9 cellular contexts compared by ENCODE assay signal in the genomic region with DNA sequence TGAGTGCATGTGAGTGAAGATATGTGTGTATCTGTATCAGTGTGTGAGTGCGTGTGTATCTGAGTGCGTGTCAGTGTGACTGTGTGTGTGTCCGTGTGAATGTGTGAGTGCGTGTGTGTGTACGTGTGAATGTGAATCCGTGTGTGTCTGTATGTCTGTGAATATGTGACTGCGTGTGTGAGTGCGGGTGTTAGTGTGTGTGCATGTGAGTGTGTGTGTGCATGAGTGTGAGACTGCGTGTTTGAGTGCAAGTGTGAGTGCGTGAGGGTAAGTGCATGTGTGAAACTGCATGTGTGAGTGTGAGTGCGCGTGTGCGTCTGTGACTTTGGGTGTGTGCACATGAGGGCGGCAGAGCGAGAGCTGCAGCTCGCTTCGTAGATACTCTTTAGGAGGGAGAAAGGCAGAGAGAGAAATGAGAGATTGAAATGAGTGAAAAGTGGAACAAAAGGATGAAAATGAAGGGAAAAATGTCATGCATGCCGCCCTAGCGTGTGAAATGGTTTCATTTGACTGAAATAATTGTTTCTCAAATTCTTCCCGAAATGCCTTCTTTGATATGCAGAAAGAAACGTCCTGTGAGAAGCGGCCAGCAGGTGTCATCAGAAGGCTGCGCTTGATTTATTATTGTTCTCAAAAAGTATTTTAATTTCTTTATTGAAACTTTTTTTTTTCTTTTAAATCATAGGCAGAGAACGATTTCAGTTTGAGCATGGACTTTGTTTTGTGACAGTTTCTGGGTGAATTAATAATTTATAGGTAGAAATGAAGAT. TPM values are rescaled to one million over a fixed set of nuclear protein-coding genes. Genes with fewer than 3 reads are reported as not detected.
DNase-seq lines count a peak whose midpoint lies in the region; ATAC-seq and TF ChIP-seq lines count a peak whose summit lies in the region.
"Had no signal": no experiment of that assay in that cellular context is flagged by ENCODE, and none has a peak within 500 bp of the region (broad histone marks: within the 10 kb centered on the region; RNA-seq: fewer than 3 reads in every experiment).

No MANE protein-coding gene starts in this region.

- intact Hi-C loops in MCF 10A (cut with micrococcal nuclease), result no loop called here

- no peaks in the 10 kb centered on the region for H3K4me1 Mint-ChIP-seq in MCF 10A (ENCODE audit: insufficient read depth, unreplicated experiment)
- peaks cover 4 to 22% (median 12%) of the 10 kb centered on the region in 4 donors for H3K4me1 Mint-ChIP-seq in naive thymus-derived CD8-positive, alpha-beta T cell

- DNase-seq in NCI-H1417 (lab: John Stamatoyannopoulos, UW), result peak in 2 of 3 experiments; percentile 4 to 53
- DNase-seq in NCI-H1417 treated with DMSO at 0.1 percent for 48 hours (lab: John Stamatoyannopoulos, UW), result no peak
- DNase-seq in MCF 10A (ENCODE audit: unreplicated experiment), result peak; percentile 10
- DNase-seq in naive thymus-derived CD8-positive, alpha-beta T cell, result peak in 9 of 10 donors; percentile 6 to 68 (median 46)
- no peak for DNase-seq in mesenteric fat pad (ENCODE audit: low spot score)
- DNase-seq: activated CD4-positive, CD25-positive, alpha-beta regulatory T cell treated with anti-CD3 and anti-CD28 coated beads, Interleukin-2, amount 50 U/mL, for 72 hours had no signal

- H3K27ac ChIP-seq in HUES6 (ENCODE audit: low read depth, low read length), result no peak overlapping the region

- H3K27me3 Mint-ChIP-seq in MCF 10A (ENCODE audit: insufficient read depth, unreplicated experiment), result no peaks in the 10 kb centered on the region
- no peaks in the 10 kb centered on the region for H3K27me3 Mint-ChIP-seq in naive thymus-derived CD8-positive, alpha-beta T cell

- POLR2A ChIA-PET in MCF 10A (lab: Yijun Ruan, JAX), result interaction anchor here (0.7 kb wide), 1 partner anchor 418 kb away, joined by 3 read pairs; no protein-coding TSS in a partner anchor
- POLR2A ChIA-PET in naive thymus-derived CD8-positive, alpha-beta T cell (lab: Charles Lee), result interaction anchor here (1.2 to 1.9 kb wide), 3 partner anchors 25 to 450 kb away, joined by 3 to 8 read pairs (median 5); a partner anchor contains a TSS

- H3K4me3 ChIP-seq in HUES6 (ENCODE audit: low read depth, low read length), result 0 out of 2 replicates have a peak overlapping the region, but pooled peaks have one; percentile 1

- peak; percentile 36 to 46 for ATAC-seq in naive thymus-derived CD8-positive, alpha-beta T cell
- ATAC-seq in GM18873 (IDR thresholded peaks at IDR 0.05; ENCODE audit: low FRiP score, unreplicated experiment) (no peak), HG02588 (IDR thresholded peaks at IDR 0.05; ENCODE audit: unreplicated experiment) (no peak)

- no peaks in the 10 kb centered on the region for H3K9me3 Mint-ChIP-seq in MCF 10A (ENCODE audit: unreplicated experiment)
- no peaks in the 10 kb centered on the region for H3K9me3 Mint-ChIP-seq in naive thymus-derived CD8-positive, alpha-beta T cell

- CTCF ChIA-PET in MCF 10A (lab: Yijun Ruan, JAX), result interaction anchor here (0.7 to 1.4 kb wide), 5 partner anchors 20 to 1639 kb away, joined by 3 to 4 read pairs (median 3); no protein-coding TSS in a partner anchor

- no peaks in the 10 kb centered on the region for H3K36me3 Mint-ChIP-seq in MCF 10A (ENCODE audit: insufficient read depth, unreplicated experiment)
- no peaks in the 10 kb centered on the region for H3K36me3 Mint-ChIP-seq in naive thymus-derived CD8-positive, alpha-beta T cell

- H3K27me3 ChIP-seq in HUES6 (ENCODE audit: control insufficient read depth, insufficient read depth, low read length), result no peaks in the 10 kb centered on the region

- no peak for TF ChIP-seq CTCF in MCF 10A (IDR thresholded peaks at IDR 0.05; ENCODE audit: unreplicated experiment)

- no peak overlapping the region for H3K27ac Mint-ChIP-seq in MCF 10A (ENCODE audit: low read depth, unreplicated experiment)
- H3K27ac Mint-ChIP-seq in naive thymus-derived CD8-positive, alpha-beta T cell, result no peak overlapping the region

- H3K36me3 ChIP-seq in HUES6 (ENCODE audit: control insufficient read depth, insufficient read depth, low read length), result no peaks in the 10 kb centered on the region

- no peak overlapping the region for H3K4me3 Mint-ChIP-seq in MCF 10A (ENCODE audit: unreplicated experiment)
- H3K4me3 Mint-ChIP-seq in naive thymus-derived CD8-positive, alpha-beta T cell, result no peak overlapping the region

- no peaks in the 10 kb centered on the region for H3K9me3 ChIP-seq in HUES6 (ENCODE audit: control insufficient read depth, insufficient read depth, low read depth, low read length)

- peaks cover 21% of the 10 kb centered on the region for H3K4me1 ChIP-seq in HUES6 (ENCODE audit: control insufficient read depth, insufficient read depth, low read length)

- H3K9ac ChIP-seq in HUES6 (ENCODE audit: low read length), result no peak overlapping the region

- BruUV-seq in MCF 10A (replicated peaks; lab: Mats Ljungman, UMichigan), result no TSS peak

RNA-seq across cellular contexts. Expression of a gene that starts 25.6 kb away (rescaled TPM):
- total RNA-seq in MCF 10A (2022), result 9.5 and 9.9 TPM in 2 replicates
- 10 to 100 TPM; 26.7 to 26.8 TPM for total RNA-seq in naive thymus-derived CD8-positive, alpha-beta T cell
- 1 to 10 TPM; 5.0 to 6.0 (median 5.6) TPM for polyA plus RNA-seq in naive thymus-derived CD8-positive, alpha-beta T cell
- 14.4 TPM for total RNA-seq in mesenteric fat pad

Comparison
In these comparisons a context has a peak if more than half of its experiments do, and no peak if none do; other contexts are left out.
1. DNase-seq: peak in NCI-H1417 (2 of 3), MCF 10A (single experiment) and naive thymus-derived CD8-positive, alpha-beta T cell (9 of 10); none in NCI-H1417 treated with DMSO at 0.1 percent for 48 hours (single experiment) and mesenteric fat pad (single experiment).
2. ATAC-seq: peak in naive thymus-derived CD8-positive, alpha-beta T cell (2 of 2); none in GM18873 (single experiment) and HG02588 (single experiment).